ENCODE assay signal across 1 cellular context in genomic region chr3:128496019-128496601, GRCh38.
A peak's percentile ranks its signal among the peaks of the same experiment; 100 is the strongest.
TF ChIP-seq lines count a peak whose summit lies in the region.

No MANE protein-coding gene starts in this region.

TF ChIP-seq in K562, 482 proteins besides CTCF, POLR2A, EP300 and RAD21 (continued from another document and continues in another):
- TF ChIP-seq E2F5 (CRISPR knock-in tag; IDR thresholded peaks at IDR 0.05) (no peak), HMGN3 (IDR thresholded peaks at IDR 0.05; ENCODE audit: borderline replicate concordance, extremely low read depth, insufficient read length, low read depth, low read length) (peak; percentile 41), CBX2 (IDR thresholded peaks at IDR 0.05; ENCODE audit: insufficient read depth, low read length, poor library complexity, severe bottlenecking) (no peak), KDM4B (IDR thresholded peaks at IDR 0.05; ENCODE audit: borderline replicate concordance in 2 of 2, low read depth in 1 of 2) (no peak), WHSC1 (IDR thresholded peaks at IDR 0.05; ENCODE audit: low read length) (no peak), ZBTB49 (CRISPR knock-in tag; IDR thresholded peaks at IDR 0.05; ENCODE audit: borderline replicate concordance) (no peak), PHB (CRISPR knock-in tag; IDR thresholded peaks at IDR 0.05) (no peak), SMAD2 (IDR thresholded peaks at IDR 0.05; ENCODE audit: low read depth, low read length) (no peak), ZBTB34 (CRISPR knock-in tag; IDR thresholded peaks at IDR 0.05) (no peak), ETV5 (CRISPR knock-in tag; IDR thresholded peaks at IDR 0.05; ENCODE audit: low read depth) (no peak), CBX1 (IDR thresholded peaks at IDR 0.05; ENCODE audit: low read depth) (no peak), FOXJ3 (CRISPR knock-in tag; IDR thresholded peaks at IDR 0.05) (no peak), HDAC1 (IDR thresholded peaks at IDR 0.05) (no peak), FOXK1 (CRISPR knock-in tag; IDR thresholded peaks at IDR 0.05; ENCODE audit: borderline replicate concordance) (no peak), NEUROD1 (IDR thresholded peaks at IDR 0.05; ENCODE audit: borderline replicate concordance, low read depth, low read length, partially characterized antibody) (no peak), SMAD4 (CRISPR knock-in tag; conservative IDR thresholded peaks at IDR 0.05) (no peak), GABPA (tag; conservative IDR thresholded peaks at IDR 0.05; ENCODE audit: low read depth) (0 out of 2 replicates have a peak, but pooled peaks have one; percentile 19), LCOR (CRISPR knock-in tag; IDR thresholded peaks at IDR 0.05) (no peak), HDAC2 (IDR thresholded peaks at IDR 0.05) (no peak), HBP1 (CRISPR knock-in tag; IDR thresholded peaks at IDR 0.05) (peak; percentile 90), SRSF3 (IDR thresholded peaks at IDR 0.05; ENCODE audit: insufficient read depth, low read length) (no peak), SMARCA4 (IDR thresholded peaks at IDR 0.05) (no peak), GMEB1 (CRISPR knock-in tag; IDR thresholded peaks at IDR 0.05) (no peak), ZKSCAN3 (CRISPR knock-in tag; IDR thresholded peaks at IDR 0.05) (no peak), ZNF445 (CRISPR knock-in tag; IDR thresholded peaks at IDR 0.05; ENCODE audit: low read depth) (no peak), CAMTA2 (CRISPR knock-in tag; conservative IDR thresholded peaks at IDR 0.05) (0 out of 2 replicates have a peak, but pooled peaks have one; percentile 54), ZNF174 (CRISPR knock-in tag; IDR thresholded peaks at IDR 0.05) (no peak), ZBTB7A (IDR thresholded peaks at IDR 0.05; ENCODE audit: borderline replicate concordance, control insufficient read depth, low read depth, low read length) (peak; percentile 50; the same call in 1 of the 2 replicates), ZNF23 (CRISPR knock-in tag; IDR thresholded peaks at IDR 0.05) (no peak), ZBTB43 (CRISPR knock-in tag; IDR thresholded peaks at IDR 0.05) (no peak), HDAC3 (IDR thresholded peaks at IDR 0.05; ENCODE audit: borderline replicate concordance, partially characterized antibody) (no peak), ATF7 (IDR thresholded peaks at IDR 0.05) (no peak), SAFB2 (IDR thresholded peaks at IDR 0.05; ENCODE audit: borderline replicate concordance, low read depth, low read length, severe bottlenecking) (no peak), ZBTB2 (IDR thresholded peaks at IDR 0.05) (no peak), THRB (CRISPR knock-in tag; conservative IDR thresholded peaks at IDR 0.05) (peak; percentile 74), TCF7L2 (IDR thresholded peaks at IDR 0.05; ENCODE audit: low read depth, low read length) (no peak), IRF9 (tag; IDR thresholded peaks at IDR 0.05) (no peak), HNRNPL (IDR thresholded peaks at IDR 0.05; ENCODE audit: low read depth, low read length) (no peak), PHTF2 (CRISPR knock-in tag; IDR thresholded peaks at IDR 0.05) (no peak), RB1 (IDR thresholded peaks at IDR 0.05; ENCODE audit: low read depth) (0 out of 2 replicates have a peak, but pooled peaks have one; percentile 21), MEIS2 (IDR thresholded peaks at IDR 0.05; ENCODE audit: partially characterized antibody) (peak; percentile 50), ZNF175 (CRISPR knock-in tag; IDR thresholded peaks at IDR 0.05; ENCODE audit: low read depth) (no peak), CBX8 (IDR thresholded peaks at IDR 0.05; ENCODE audit: borderline replicate concordance, extremely low read depth, low read depth, low read length, poor library complexity, severe bottlenecking) (no peak), SUPT5H (IDR thresholded peaks at IDR 0.05) (peak; percentile 57), PCBP1 (IDR thresholded peaks at IDR 0.05; ENCODE audit: low read depth, low read length, poor library complexity, severe bottlenecking) (no peak), ZNF431 (CRISPR knock-in tag; IDR thresholded peaks at IDR 0.05) (no peak), AFF4 (CRISPR knock-in tag; IDR thresholded peaks at IDR 0.05) (0 out of 2 replicates have a peak, but pooled peaks have one; percentile 13), ZNF12 (CRISPR knock-in tag; IDR thresholded peaks at IDR 0.05) (no peak)
